ENCODE assay signal across 10 cellular contexts in genomic region chr4:153518637-153519384, GRCh38. TPM values are rescaled to one million over a fixed set of nuclear protein-coding genes. Genes with fewer than 3 reads are reported as not detected.
A peak's percentile ranks its signal among the peaks of the same experiment; 100 is the strongest.
DNase-seq lines count a peak whose midpoint lies in the region; ATAC-seq and TF ChIP-seq lines count a peak whose summit lies in the region.
"Had no signal": no experiment of that assay in that cellular context is flagged by ENCODE, and none has a peak within 500 bp of the region (broad histone marks: within the 10 kb centered on the region; RNA-seq: fewer than 3 reads in every experiment).

No MANE protein-coding gene starts in this region.

- H3K36me3 Mint-ChIP-seq in IgD-negative memory B cell (no peaks in the 10 kb centered on the region), chondrocyte (ENCODE audit: low read depth) (no peaks in the 10 kb centered on the region)

- no peaks in the 10 kb centered on the region for H3K9me3 Mint-ChIP-seq in IgD-negative memory B cell
- no peaks in the 10 kb centered on the region for H3K9me3 Mint-ChIP-seq in chondrocyte (ENCODE audit: low read depth)

- POLR2A ChIA-PET in AG04450 (lab: Yijun Ruan, JAX), result interaction anchor here (0.7 kb wide), 1 partner anchor 20 kb away, joined by 4 read pairs; no protein-coding TSS in a partner anchor

- peak overlapping the region; percentile 65 to 96 (median 91) for H3K27ac Mint-ChIP-seq in IgD-negative memory B cell
- peak overlapping the region; percentile 41 for H3K27ac Mint-ChIP-seq in chondrocyte (ENCODE audit: unreplicated experiment)

- H3K9me3 ChIP-seq in AG04450 (ENCODE audit: control insufficient read depth, insufficient read depth, low read length), result no peaks in the 10 kb centered on the region
- H3K9me3 ChIP-seq in mucosa of rectum (ENCODE audit: control insufficient read depth in 2 of 2, low read length in 2 of 2), result no peaks in the 10 kb centered on the region
- H3K9me3 ChIP-seq in vagina, result no peaks in the 10 kb centered on the region
- H3K9me3 ChIP-seq: BE2C had no signal

- intact Hi-C loops in vagina (cut with DNase I), result no loop called here

- no peak overlapping the region for H3K27ac ChIP-seq in AG04450 (ENCODE audit: low read depth, low read length)
- H3K27ac ChIP-seq in mucosa of rectum (ENCODE audit: low read depth in 2 of 2, low read length in 2 of 2), result peak overlapping the region in 1 of 2 donors; percentile 31
- H3K27ac ChIP-seq in vagina, result no peak overlapping the region

- H3K4me1 ChIP-seq in mucosa of rectum (ENCODE audit: control insufficient read depth in 2 of 2, insufficient read depth in 2 of 2, low read length in 2 of 2) (peaks cover 10 to 11% of the 10 kb centered on the region in 2 donors), vagina (peaks cover 19% of the 10 kb centered on the region)
- H3K4me1 ChIP-seq: BE2C had no signal

- H3K4me3 ChIP-seq in AG04450 (ENCODE audit: low read depth, low read length) (peak overlapping the region; percentile 5; the same call in 1 of the 2 replicates), mucosa of rectum (ENCODE audit: low read length in 2 of 2) (peak overlapping the region; percentile 18 to 43), vagina (no peak overlapping the region)

- TF ChIP-seq CTCF in AG04450 (IDR thresholded peaks at IDR 0.05; ENCODE audit: low read depth, low read length), result no peak
- TF ChIP-seq CTCF in chondrocyte (IDR thresholded peaks at IDR 0.05), result no peak
- no peak for TF ChIP-seq CTCF in vagina (IDR thresholded peaks at IDR 0.05)

- no peaks in the 10 kb centered on the region for H3K36me3 ChIP-seq in mucosa of rectum (ENCODE audit: control insufficient read depth in 2 of 2, insufficient read depth in 2 of 2, low read length in 2 of 2)
- no peaks in the 10 kb centered on the region for H3K36me3 ChIP-seq in vagina
- H3K36me3 ChIP-seq: BE2C had no signal

- CTCF ChIA-PET in AG04450 (lab: Charles Lee), result interaction anchor here (1.2 kb wide), 1 partner anchor 12 kb away, joined by 4 read pairs; no protein-coding TSS in a partner anchor

- H3K27me3 Mint-ChIP-seq in IgD-negative memory B cell, result peaks cover 2% of the 10 kb centered on the region
- H3K27me3 Mint-ChIP-seq in chondrocyte (ENCODE audit: low read depth), result no peaks in the 10 kb centered on the region

- no peak for ATAC-seq in HG03039 (IDR thresholded peaks at IDR 0.05; ENCODE audit: unreplicated experiment)

- H3K4me3 Mint-ChIP-seq in IgD-negative memory B cell, result peak overlapping the region; percentile 53 to 88 (median 72)
- no peak overlapping the region for H3K4me3 Mint-ChIP-seq in chondrocyte (ENCODE audit: unreplicated experiment)

- no peak for TF ChIP-seq POLR2A in vagina (IDR thresholded peaks at IDR 0.05)

- no peak overlapping the region for H3K9ac ChIP-seq in mucosa of rectum (ENCODE audit: low read depth in 1 of 2, low read length in 2 of 2)

- H3K4me1 Mint-ChIP-seq in IgD-negative memory B cell (peaks cover 71 to 77% (median 74%) of the 10 kb centered on the region in 3 donors), chondrocyte (ENCODE audit: low read depth) (peaks cover 65% of the 10 kb centered on the region)

- H3K27me3 ChIP-seq in AG04450 (ENCODE audit: control insufficient read depth, insufficient read depth, low read length) (no peaks in the 10 kb centered on the region), mucosa of rectum (ENCODE audit: control insufficient read depth in 2 of 2, insufficient read depth in 2 of 2, low read length in 2 of 2) (no peaks in the 10 kb centered on the region), vagina (no peaks in the 10 kb centered on the region)
- H3K27me3 ChIP-seq: BE2C had no signal

- DNase-seq in AG04450 (ENCODE audit: low read depth, low spot score) (no peak), chondrocyte (ENCODE audit: low spot score) (no peak), putamen (ENCODE audit: low spot score) (no peak), RPMI8226 (no peak), vagina (ENCODE audit: extremely low spot score in 2 of 2) (no peak)
- DNase-seq: BE2C, SIG-M5 had no signal

RNA-seq across cellular contexts. Expression of gene TMEM131L, which starts 52.7 kb away (rescaled TPM):
- 13.2 and 15.5 TPM in 2 replicates for polyA plus RNA-seq in AG04450 (2011; rRNA removed)
- polyA minus RNA-seq in AG04450 (2011; rRNA and poly(A)+ RNA removed), result 22.9 and 25.9 TPM in 2 replicates
- 48.4 TPM for polyA plus RNA-seq in IgD-negative memory B cell
- total RNA-seq in chondrocyte, result 6.6 to 10.2 TPM (median 8.4 TPM) in 3 replicates
- total RNA-seq in vagina, result 17.7 TPM

Comparison
In these comparisons a context has a peak if more than half of its experiments do, and no peak if none do; other contexts are left out.
1. H3K4me3 ChIP-seq: peak in AG04450 (single experiment) and mucosa of rectum (2 of 2); none in vagina (0 of 2).